In genomic region chr11:12109591-12110196, GRCh38 we compare ENCODE assay signal across 8 cellular contexts. TPM values are rescaled to one million over a fixed set of nuclear protein-coding genes. Genes with fewer than 3 reads are reported as not detected.
DNase-seq lines count a peak whose midpoint lies in the region; ATAC-seq and TF ChIP-seq lines count a peak whose summit lies in the region.

No MANE protein-coding gene starts in this region.

- ATAC-seq in stimulated activated effector memory CD8-positive, alpha-beta T cell treated with anti-CD3 and anti-CD28 coated beads, Interleukin-12 subunit alpha, Interleukin-12 subunit beta, amount 100 ng/mL, for 72 hours, result peak; percentile 61
- no peak for ATAC-seq in HG02571 (IDR thresholded peaks at IDR 0.05; ENCODE audit: unreplicated experiment)
- ATAC-seq in HG02840 (IDR thresholded peaks at IDR 0.05; ENCODE audit: low FRiP score, unreplicated experiment), result no peak
- ATAC-seq in HG02970 (IDR thresholded peaks at IDR 0.05; ENCODE audit: low FRiP score, unreplicated experiment), result no peak

- H3K27me3 Mint-ChIP-seq in HFFc6 (ENCODE audit: insufficient read depth), result no peaks in the 10 kb centered on the region; the same call in 1 of the 2 replicates
- no peaks in the 10 kb centered on the region for H3K27me3 Mint-ChIP-seq in activated T-helper 1 cell treated with anti-CD3 and anti-CD28 coated beads, Interleukin-12 subunit alpha, Interleukin-12 subunit beta, Interleukin-2, Interleukin-4 antibody, amounts not matched to agents 30 ng/mL and 10 ng/mL and 1 ng/mL, durations not matched to agents 14 hours and 24 hours and 36 hours (ENCODE audit: insufficient read depth)

- peak overlapping the region; percentile 81 for H3K4me3 Mint-ChIP-seq in HFFc6
- H3K4me3 Mint-ChIP-seq in activated T-helper 1 cell treated with anti-CD3 and anti-CD28 coated beads, Interleukin-12 subunit alpha, Interleukin-12 subunit beta, Interleukin-2, Interleukin-4 antibody, amounts not matched to agents 30 ng/mL and 10 ng/mL and 1 ng/mL, durations not matched to agents 14 hours and 24 hours and 36 hours, result peak overlapping the region; percentile 87
- peak overlapping the region; percentile 73 for H3K4me3 Mint-ChIP-seq in stimulated activated effector memory CD8-positive, alpha-beta T cell treated with anti-CD3 and anti-CD28 coated beads, Interleukin-12 subunit alpha, Interleukin-12 subunit beta, amount 100 ng/mL, for 72 hours

- peaks cover 26% of the 10 kb centered on the region for H3K36me3 Mint-ChIP-seq in HFFc6 (ENCODE audit: low read depth)
- peaks cover 18% of the 10 kb centered on the region for H3K36me3 Mint-ChIP-seq in activated T-helper 1 cell treated with anti-CD3 and anti-CD28 coated beads, Interleukin-12 subunit alpha, Interleukin-12 subunit beta, Interleukin-2, Interleukin-4 antibody, amounts not matched to agents 30 ng/mL and 10 ng/mL and 1 ng/mL, durations not matched to agents 14 hours and 24 hours and 36 hours (ENCODE audit: low read depth)
- peaks cover 6% of the 10 kb centered on the region for H3K36me3 Mint-ChIP-seq in stimulated activated effector memory CD8-positive, alpha-beta T cell treated with anti-CD3 and anti-CD28 coated beads, Interleukin-12 subunit alpha, Interleukin-12 subunit beta, amount 100 ng/mL, for 72 hours

- no peaks in the 10 kb centered on the region for H3K9me3 Mint-ChIP-seq in HFFc6
- H3K9me3 Mint-ChIP-seq in activated T-helper 1 cell treated with anti-CD3 and anti-CD28 coated beads, Interleukin-12 subunit alpha, Interleukin-12 subunit beta, Interleukin-2, Interleukin-4 antibody, amounts not matched to agents 30 ng/mL and 10 ng/mL and 1 ng/mL, durations not matched to agents 14 hours and 24 hours and 36 hours, result no peaks in the 10 kb centered on the region
- H3K9me3 Mint-ChIP-seq in stimulated activated effector memory CD8-positive, alpha-beta T cell treated with anti-CD3 and anti-CD28 coated beads, Interleukin-12 subunit alpha, Interleukin-12 subunit beta, amount 100 ng/mL, for 72 hours, result no peaks in the 10 kb centered on the region

- DNase-seq in HFFc6 (no peak), NOMO-1 (lab: John Stamatoyannopoulos, UW; ENCODE audit: unreplicated experiment in 2 of 2) (no peak)
- no peak for DNase-seq in activated T-helper 1 cell treated with anti-CD3 and anti-CD28 coated beads, Interleukin-12 subunit alpha, Interleukin-12 subunit beta, Interleukin-2, Interleukin-4 antibody, amounts not matched to agents 30 ng/mL and 10 ng/mL and 1 ng/mL, durations not matched to agents 14 hours and 24 hours and 36 hours (ENCODE audit: low spot score)
- DNase-seq in stimulated activated effector memory CD8-positive, alpha-beta T cell treated with anti-CD3 and anti-CD28 coated beads, Interleukin-12 subunit alpha, Interleukin-12 subunit beta, amount 100 ng/mL, for 72 hours (ENCODE audit: low spot score in 2 of 2), result peak in 1 of 2 donors; percentile 61

- no peak for TF ChIP-seq CTCF in HFFc6 (IDR thresholded peaks at IDR 0.05)

- H3K27ac Mint-ChIP-seq in HFFc6, result peak overlapping the region; percentile 77
- H3K27ac Mint-ChIP-seq in activated T-helper 1 cell treated with anti-CD3 and anti-CD28 coated beads, Interleukin-12 subunit alpha, Interleukin-12 subunit beta, Interleukin-2, Interleukin-4 antibody, amounts not matched to agents 30 ng/mL and 10 ng/mL and 1 ng/mL, durations not matched to agents 14 hours and 24 hours and 36 hours, result peak overlapping the region; percentile 99
- H3K27ac Mint-ChIP-seq in stimulated activated effector memory CD8-positive, alpha-beta T cell treated with anti-CD3 and anti-CD28 coated beads, Interleukin-12 subunit alpha, Interleukin-12 subunit beta, amount 100 ng/mL, for 72 hours, result peak overlapping the region; percentile 67

- H3K4me3 ChIP-seq in iPS-11a (ENCODE audit: low read depth, low read length), result peak overlapping the region; percentile 67

- intact Hi-C loops in activated T-helper 1 cell treated with anti-CD3 and anti-CD28 coated beads, Interleukin-12 subunit alpha, Interleukin-12 subunit beta, Interleukin-2, Interleukin-4 antibody, amounts not matched to agents 30 ng/mL and 10 ng/mL and 1 ng/mL, durations not matched to agents 14 hours and 24 hours and 36 hours (cut with micrococcal nuclease), result loop anchor here (1.0 to 10.0 kb wide), 10 partner anchors 9 to 1353 kb away; partner anchors contain the start of gene BTBD10

- peaks cover 58% of the 10 kb centered on the region for H3K4me1 Mint-ChIP-seq in HFFc6 (ENCODE audit: low read depth)
- peaks cover 76% of the 10 kb centered on the region for H3K4me1 Mint-ChIP-seq in activated T-helper 1 cell treated with anti-CD3 and anti-CD28 coated beads, Interleukin-12 subunit alpha, Interleukin-12 subunit beta, Interleukin-2, Interleukin-4 antibody, amounts not matched to agents 30 ng/mL and 10 ng/mL and 1 ng/mL, durations not matched to agents 14 hours and 24 hours and 36 hours (ENCODE audit: low read depth)
- peaks cover 62% of the 10 kb centered on the region for H3K4me1 Mint-ChIP-seq in stimulated activated effector memory CD8-positive, alpha-beta T cell treated with anti-CD3 and anti-CD28 coated beads, Interleukin-12 subunit alpha, Interleukin-12 subunit beta, amount 100 ng/mL, for 72 hours

RNA-seq across cellular contexts. Expression of gene MICAL2, which starts 0.7 kb away (rescaled TPM):
- total RNA-seq in HFFc6 (2021; fragmentation: NEBNext Ultra II Directional; extraction: Animal tissue kit (Norgen Biotek cat#: 25700)), result 100 to 1,000 TPM; 199 to 252 (median 233) TPM
- 595 and 619 TPM in 2 replicates for total RNA-seq in activated T-helper 1 cell treated with anti-CD3 and anti-CD28 coated beads, Interleukin-12 subunit alpha, Interleukin-12 subunit beta, Interleukin-2, Interleukin-4 antibody, amounts not matched to agents 30 ng/mL and 10 ng/mL and 1 ng/mL, durations not matched to agents 14 hours and 24 hours and 36 hours
